In genomic region chr1:166164995-166165660, GRCh38 we compare ENCODE assay signal across 8 cellular contexts. TPM values are rescaled to one million over a fixed set of nuclear protein-coding genes. Genes with fewer than 3 reads are reported as not detected.
DNase-seq lines count a peak whose midpoint lies in the region; ATAC-seq and TF ChIP-seq lines count a peak whose summit lies in the region.

No MANE protein-coding gene starts in this region.

- DNase-seq in 8988T (peak; percentile 43), GM10248 (ENCODE audit: extremely low spot score) (peak; percentile 37), left cardiac atrium (peak; percentile 65), NCI-H1092 treated with DMSO at 0.1 percent for 48 hours (lab: John Stamatoyannopoulos, UW) (no peak)
- DNase-seq in activated T-helper 2 cell treated with anti-CD3 and anti-CD28 coated beads, Interferon-gamma antibody, Interleukin-2, Interleukin-4, amounts not matched to agents 10 μg/mL and 5 μg/mL and 100 μg/mL, durations not matched to agents 14 hours and 24 hours and 36 hours (ENCODE audit: low spot score): peak; percentile 16
- no peak for DNase-seq in NK-92 treated with Interleukin-12 subunit alpha and Interleukin-12 subunit beta, amount 100 ng/mL, for 24 hours (lab: John Stamatoyannopoulos, UW)

- H3K27ac Mint-ChIP-seq in IgD-negative memory B cell: peak overlapping the region in 1 of 3 donors; percentile 80
- H3K27ac Mint-ChIP-seq in activated T-helper 2 cell treated with anti-CD3 and anti-CD28 coated beads, Interferon-gamma antibody, Interleukin-2, Interleukin-4, amounts not matched to agents 10 μg/mL and 5 μg/mL and 100 μg/mL, durations not matched to agents 14 hours and 24 hours and 36 hours: no peak overlapping the region

- H3K4me1 ChIP-seq in parathyroid adenoma: peaks cover 2% of the 10 kb centered on the region

- CTCF ChIA-PET in GM10248 (lab: Yijun Ruan, JAX): interaction anchor here (0.8 to 1.6 kb wide), 9 partner anchors 8 to 236 kb away, joined by 3 to 9 read pairs (median 4); no protein-coding TSS in a partner anchor

- peak overlapping the region; percentile 84 to 92 (median 91) for H3K4me3 Mint-ChIP-seq in IgD-negative memory B cell
- peak overlapping the region; percentile 82 for H3K4me3 Mint-ChIP-seq in activated T-helper 2 cell treated with anti-CD3 and anti-CD28 coated beads, Interferon-gamma antibody, Interleukin-2, Interleukin-4, amounts not matched to agents 10 μg/mL and 5 μg/mL and 100 μg/mL, durations not matched to agents 14 hours and 24 hours and 36 hours (ENCODE audit: low read depth)

- POLR2A ChIA-PET in GM10248 (lab: Yijun Ruan, JAX): no interaction called here

- peaks cover 1% of the 10 kb centered on the region for H3K36me3 Mint-ChIP-seq in IgD-negative memory B cell
- no peaks in the 10 kb centered on the region for H3K36me3 Mint-ChIP-seq in activated T-helper 2 cell treated with anti-CD3 and anti-CD28 coated beads, Interferon-gamma antibody, Interleukin-2, Interleukin-4, amounts not matched to agents 10 μg/mL and 5 μg/mL and 100 μg/mL, durations not matched to agents 14 hours and 24 hours and 36 hours (ENCODE audit: low read depth)

- TF ChIP-seq CTCF in GM10248 (IDR thresholded peaks at IDR 0.05; ENCODE audit: control extremely low read depth, extremely low read depth, low read depth, missing control alignments): peak; percentile 43
- peak; percentile 48 for TF ChIP-seq CTCF in parathyroid adenoma (IDR thresholded peaks at IDR 0.05)

- H3K36me3 ChIP-seq in parathyroid adenoma (ENCODE audit: control insufficient read depth, insufficient read depth, low read length): no peaks in the 10 kb centered on the region

- no peaks in the 10 kb centered on the region for H3K9me3 ChIP-seq in parathyroid adenoma (ENCODE audit: control insufficient read depth, low read length)

- intact Hi-C loops in activated T-helper 2 cell treated with anti-CD3 and anti-CD28 coated beads, Interferon-gamma antibody, Interleukin-2, Interleukin-4, amounts not matched to agents 10 μg/mL and 5 μg/mL and 100 μg/mL, durations not matched to agents 14 hours and 24 hours and 36 hours (cut with micrococcal nuclease): loop anchor here (5.0 to 10.0 kb wide), 6 partner anchors 238 to 813 kb away; partner anchors contain the start of genes ALDH9A1 and TADA1
- intact Hi-C loops in left cardiac atrium (cut with DNase I): loop anchor here in 1 of 2 donors (2.0 to 10.0 kb wide), 3 partner anchors 140 to 270 kb away; no protein-coding TSS in a partner anchor

- peaks cover 0 to 18% (median 13%) of the 10 kb centered on the region in 3 donors for H3K4me1 Mint-ChIP-seq in IgD-negative memory B cell
- H3K4me1 Mint-ChIP-seq in activated T-helper 2 cell treated with anti-CD3 and anti-CD28 coated beads, Interferon-gamma antibody, Interleukin-2, Interleukin-4, amounts not matched to agents 10 μg/mL and 5 μg/mL and 100 μg/mL, durations not matched to agents 14 hours and 24 hours and 36 hours (ENCODE audit: low read depth): peaks cover 21% of the 10 kb centered on the region

- peak overlapping the region; percentile 66 for H3K4me2 ChIP-seq in parathyroid adenoma (ENCODE audit: low read length)

- no peak overlapping the region for H3K9ac ChIP-seq in parathyroid adenoma

- peak overlapping the region; percentile 72 for H2AFZ ChIP-seq in parathyroid adenoma

- H3K79me2 ChIP-seq in parathyroid adenoma: no peaks in the 10 kb centered on the region

- H3K27me3 Mint-ChIP-seq in IgD-negative memory B cell: peaks cover 24% of the 10 kb centered on the region
- H3K27me3 Mint-ChIP-seq in activated T-helper 2 cell treated with anti-CD3 and anti-CD28 coated beads, Interferon-gamma antibody, Interleukin-2, Interleukin-4, amounts not matched to agents 10 μg/mL and 5 μg/mL and 100 μg/mL, durations not matched to agents 14 hours and 24 hours and 36 hours (ENCODE audit: low read depth): peaks cover 56% of the 10 kb centered on the region

- H3K9me3 Mint-ChIP-seq in IgD-negative memory B cell: no peaks in the 10 kb centered on the region
- H3K9me3 Mint-ChIP-seq in activated T-helper 2 cell treated with anti-CD3 and anti-CD28 coated beads, Interferon-gamma antibody, Interleukin-2, Interleukin-4, amounts not matched to agents 10 μg/mL and 5 μg/mL and 100 μg/mL, durations not matched to agents 14 hours and 24 hours and 36 hours: no peaks in the 10 kb centered on the region

- H3K27me3 ChIP-seq in parathyroid adenoma (ENCODE audit: control insufficient read depth, insufficient read depth, low read length): no peaks in the 10 kb centered on the region

- peak overlapping the region; percentile 16 for H3K4me3 ChIP-seq in parathyroid adenoma (ENCODE audit: low read depth, low read length)

- ATAC-seq in left cardiac atrium: peak; percentile 28 to 54

- H3K27ac ChIP-seq in parathyroid adenoma: no peak overlapping the region

RNA-seq across cellular contexts. Expression of gene FAM78B, which starts 1.7 kb away (rescaled TPM):
- polyA plus RNA-seq in IgD-negative memory B cell: 0.15 TPM
- 1.2 and 1.4 TPM in 2 replicates for total RNA-seq in activated T-helper 2 cell treated with anti-CD3 and anti-CD28 coated beads, Interferon-gamma antibody, Interleukin-2, Interleukin-4, amounts not matched to agents 10 μg/mL and 5 μg/mL and 100 μg/mL, durations not matched to agents 14 hours and 24 hours and 36 hours
- 10 to 100 TPM in 1 of 2 donors, 1 to 10 TPM in 1; 6.0 to 11.9 TPM for total RNA-seq in left cardiac atrium

Comparison
In these comparisons a context has a peak if more than half of its experiments do, and no peak if none do; other contexts are left out.
1. DNase-seq: peak in 8988T (single experiment), GM10248 (single experiment), activated T-helper 2 cell treated with anti-CD3 and anti-CD28 coated beads, Interferon-gamma antibody, Interleukin-2, Interleukin-4, amounts not matched to agents 10 μg/mL and 5 μg/mL and 100 μg/mL, durations not matched to agents 14 hours and 24 hours and 36 hours (single experiment) and left cardiac atrium (single experiment); none in NK-92 treated with Interleukin-12 subunit alpha and Interleukin-12 subunit beta, amount 100 ng/mL, for 24 hours (single experiment) and NCI-H1092 treated with DMSO at 0.1 percent for 48 hours (single experiment).